In the genomic region with DNA sequence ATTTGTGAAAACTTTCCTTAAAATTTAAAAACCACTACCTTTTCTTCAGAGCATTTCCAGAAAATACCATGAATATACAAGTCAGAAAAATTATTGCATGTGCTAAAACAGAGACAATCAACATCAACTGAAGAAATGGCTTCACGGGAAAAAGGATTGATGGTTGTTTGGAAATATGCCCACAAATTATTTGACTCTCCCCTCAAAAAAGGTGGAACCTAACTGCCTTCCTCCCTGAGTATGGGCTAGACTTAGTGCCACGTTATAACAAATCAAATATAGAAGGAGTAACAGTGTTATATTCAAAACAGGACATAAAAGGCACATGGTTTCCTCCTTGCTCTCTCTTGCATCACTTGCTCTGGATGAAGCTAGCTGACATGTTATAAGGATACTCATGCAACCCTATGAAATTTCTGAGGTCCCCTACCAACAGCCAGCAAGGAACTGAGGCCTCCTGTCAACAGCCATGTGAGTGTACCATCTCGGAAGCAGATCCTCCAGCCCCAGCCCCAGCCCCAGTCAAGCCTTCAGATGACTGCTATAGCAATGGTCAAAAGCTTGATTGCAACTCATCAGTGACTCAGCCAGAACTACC, we compare ENCODE assay signal across 25 cellular contexts. TPM values are rescaled to one million over a fixed set of nuclear protein-coding genes. Genes with fewer than 3 reads are reported as not detected.
DNase-seq lines count a peak whose midpoint lies in the region; ATAC-seq and TF ChIP-seq lines count a peak whose summit lies in the region.
"Had no signal": no experiment of that assay in that cellular context is flagged by ENCODE, and none has a peak within 500 bp of the region (broad histone marks: within the 10 kb centered on the region; RNA-seq: fewer than 3 reads in every experiment).

No MANE protein-coding gene starts in this region.

- H3K27me3 Mint-ChIP-seq in activated CD8-positive, alpha-beta T cell treated with anti-CD3 and anti-CD28 coated beads for 36 hours: no peaks in the 10 kb centered on the region
- no peaks in the 10 kb centered on the region for H3K27me3 Mint-ChIP-seq in activated CD8-positive, alpha-beta T cell treated with anti-CD3 and anti-CD28 coated beads, Interleukin-2, amount 10 ng/mL, durations not matched to agents 7 days and 5 days (ENCODE audit: low read depth)
- H3K27me3 Mint-ChIP-seq: CD8-positive, alpha-beta memory T cell had no signal

- peak overlapping the region; percentile 7; the same call in 1 of the 2 replicates for H3K4me2 ChIP-seq in DOHH2 (ENCODE audit: low read length)
- H3K4me2 ChIP-seq in PC-9: no peak overlapping the region

- H3K4me3 ChIP-seq in DOHH2 (ENCODE audit: low read length): no peak overlapping the region
- no peak overlapping the region for H3K4me3 ChIP-seq in fibroblast of the aortic adventitia (ENCODE audit: low read depth, low read length)
- no peak overlapping the region for H3K4me3 ChIP-seq in gastroesophageal sphincter
- H3K4me3 ChIP-seq in PC-9: no peak overlapping the region
- H3K4me3 ChIP-seq: SK-N-MC had no signal

- TF ChIP-seq EP300 in gastroesophageal sphincter (IDR thresholded peaks at IDR 0.05): no peak

- H3K79me2 ChIP-seq in DOHH2 (ENCODE audit: control insufficient read depth, low read length) (no peaks in the 10 kb centered on the region), PC-9 (ENCODE audit: low read depth) (no peaks in the 10 kb centered on the region)

- BruUV-seq in PC-9 (replicated peaks; lab: Mats Ljungman, UMichigan): no TSS peak

- intact Hi-C loops in activated CD8-positive, alpha-beta T cell treated with anti-CD3 and anti-CD28 coated beads for 36 hours (cut with micrococcal nuclease): no loop called here
- intact Hi-C loops in PC-9 (cut with micrococcal nuclease; ENCODE audit: unreplicated experiment): no loop called here

- no peak overlapping the region for H2AFZ ChIP-seq in PC-9

- peaks cover 24% of the 10 kb centered on the region for H3K4me1 ChIP-seq in DOHH2 (ENCODE audit: control insufficient read depth, low read length)
- H3K4me1 ChIP-seq in gastroesophageal sphincter: peaks cover 0 to 9% (median 0%) of the 10 kb centered on the region in 3 donors
- peaks cover 5% of the 10 kb centered on the region; the same call in 1 of the 2 replicates for H3K4me1 ChIP-seq in PC-9 (replicated peaks; ENCODE audit: insufficient read depth)
- H3K4me1 ChIP-seq: BE2C had no signal

- H3K27ac Mint-ChIP-seq in activated CD8-positive, alpha-beta T cell treated with anti-CD3 and anti-CD28 coated beads for 36 hours: peak overlapping the region; percentile 36
- no peak overlapping the region for H3K27ac Mint-ChIP-seq in activated CD8-positive, alpha-beta T cell treated with anti-CD3 and anti-CD28 coated beads, Interleukin-2, amount 10 ng/mL, durations not matched to agents 7 days and 5 days
- H3K27ac Mint-ChIP-seq: CD14-positive monocyte; CD8-positive, alpha-beta memory T cell had no signal

- no peaks in the 10 kb centered on the region for H3K36me3 ChIP-seq in DOHH2 (ENCODE audit: control insufficient read depth, low read length)
- H3K36me3 ChIP-seq in gastroesophageal sphincter: no peaks in the 10 kb centered on the region
- H3K36me3 ChIP-seq in PC-9 (ENCODE audit: low read depth): no peaks in the 10 kb centered on the region
- H3K36me3 ChIP-seq: BE2C had no signal

- ATAC-seq in activated CD8-positive, alpha-beta T cell treated with anti-CD3 and anti-CD28 coated beads for 36 hours: no peak
- no peak for ATAC-seq in activated CD8-positive, alpha-beta T cell treated with anti-CD3 and anti-CD28 coated beads, Interleukin-2, amount 10 ng/mL, durations not matched to agents 7 days and 5 days
- ATAC-seq in HG03520 (IDR thresholded peaks at IDR 0.05; ENCODE audit: unreplicated experiment) (no peak), gastroesophageal sphincter (no peak)
- ATAC-seq: HepG2 had no signal

- 74 to 80% methylated on average over 2 to 3 of the region's 3 CpGs for WGBS in gastroesophageal sphincter (ENCODE audit: low coverage in 1 of 2), 2 donors

- H3K9me2 ChIP-seq in DOHH2 (replicated peaks; ENCODE audit: control insufficient read depth, low read length) (no peaks in the 10 kb centered on the region), PC-9 (ENCODE audit: insufficient read depth) (no peaks in the 10 kb centered on the region)

- peaks cover 22% of the 10 kb centered on the region for H3K4me1 Mint-ChIP-seq in activated CD8-positive, alpha-beta T cell treated with anti-CD3 and anti-CD28 coated beads for 36 hours (ENCODE audit: low read depth)
- H3K4me1 Mint-ChIP-seq in activated CD8-positive, alpha-beta T cell treated with anti-CD3 and anti-CD28 coated beads, Interleukin-2, amount 10 ng/mL, durations not matched to agents 7 days and 5 days (ENCODE audit: low read depth): peaks cover 5% of the 10 kb centered on the region

- H3K9me3 Mint-ChIP-seq in activated CD8-positive, alpha-beta T cell treated with anti-CD3 and anti-CD28 coated beads for 36 hours: no peaks in the 10 kb centered on the region
- H3K9me3 Mint-ChIP-seq in activated CD8-positive, alpha-beta T cell treated with anti-CD3 and anti-CD28 coated beads, Interleukin-2, amount 10 ng/mL, durations not matched to agents 7 days and 5 days (ENCODE audit: insufficient read depth): no peaks in the 10 kb centered on the region
- H3K9me3 Mint-ChIP-seq: CD8-positive, alpha-beta memory T cell had no signal

- no peak for TF ChIP-seq POLR2A in gastroesophageal sphincter (IDR thresholded peaks at IDR 0.05)

- no peaks in the 10 kb centered on the region for H3F3A ChIP-seq in DOHH2 (ENCODE audit: control insufficient read depth, insufficient read depth)
- no peaks in the 10 kb centered on the region for H3F3A ChIP-seq in PC-9 (ENCODE audit: insufficient read depth, low read depth)

- POLR2A ChIA-PET in activated CD8-positive, alpha-beta T cell treated with anti-CD3 and anti-CD28 coated beads for 36 hours (lab: Charles Lee): no interaction called here
- POLR2A ChIA-PET in activated CD8-positive, alpha-beta T cell treated with anti-CD3 and anti-CD28 coated beads, Interleukin-2, amount 10 ng/mL, durations not matched to agents 7 days and 5 days (lab: Charles Lee): no interaction called here
- POLR2A ChIA-PET in PC-9 (lab: Charles Lee; ENCODE audit: unreplicated experiment): no interaction called here

- no peak for TF ChIP-seq CTCF in activated CD8-positive, alpha-beta T cell treated with anti-CD3 and anti-CD28 coated beads for 36 hours (IDR thresholded peaks at IDR 0.05)
- TF ChIP-seq CTCF in DOHH2 (IDR thresholded peaks at IDR 0.05; ENCODE audit: low read depth, low read length, poor library complexity, severe bottlenecking): no peak
- no peak for TF ChIP-seq CTCF in fibroblast of the aortic adventitia (IDR thresholded peaks at IDR 0.05; ENCODE audit: insufficient read depth, low read length)
- no peak for TF ChIP-seq CTCF in gastroesophageal sphincter (IDR thresholded peaks at IDR 0.05)
- TF ChIP-seq CTCF in PC-9 (conservative IDR thresholded peaks at IDR 0.05): no peak

- H3K9me3 ChIP-seq in DOHH2 (ENCODE audit: control insufficient read depth, insufficient read depth, low read length) (no peaks in the 10 kb centered on the region), gastroesophageal sphincter (no peaks in the 10 kb centered on the region), PC-9 (ENCODE audit: insufficient read depth, low read depth) (no peaks in the 10 kb centered on the region)
- H3K9me3 ChIP-seq: BE2C had no signal

- peak; percentile 2 for DNase-seq in activated CD8-positive, alpha-beta T cell treated with anti-CD3 and anti-CD28 coated beads for 36 hours
- no peak for DNase-seq in activated CD8-positive, alpha-beta T cell treated with anti-CD3 and anti-CD28 coated beads, Interleukin-2, amount 10 ng/mL, durations not matched to agents 7 days and 5 days
- DNase-seq in SW480 (ENCODE audit: low spot score): peak; percentile 29
- DNase-seq in fibroblast of the aortic adventitia (ENCODE audit: low read depth): peak; percentile 24
- DNase-seq in PC-9: no peak
- DNase-seq: 8988T; ACHN; BE2C; Calu3; CD8-positive, alpha-beta memory T cell; DMS79 treated with DMSO at 0.1 percent for 48 hours; Kasumi-1; MV-4-11; NCI-H1105; NCI-H1436 treated with DMSO at 0.1 percent for 48 hours; NCI-H187 treated with DMSO at 0.1 percent for 48 hours; NCI-H446; NCI-H526; SIG-M5 had no signal

- H3K36me3 Mint-ChIP-seq in activated CD8-positive, alpha-beta T cell treated with anti-CD3 and anti-CD28 coated beads for 36 hours (ENCODE audit: low read depth): no peaks in the 10 kb centered on the region
- no peaks in the 10 kb centered on the region for H3K36me3 Mint-ChIP-seq in activated CD8-positive, alpha-beta T cell treated with anti-CD3 and anti-CD28 coated beads, Interleukin-2, amount 10 ng/mL, durations not matched to agents 7 days and 5 days (ENCODE audit: low read depth)
- H3K36me3 Mint-ChIP-seq: CD14-positive monocyte had no signal

- H4K20me1 ChIP-seq in DOHH2 (ENCODE audit: control insufficient read depth, insufficient read depth, low read depth, low read length) (no peaks in the 10 kb centered on the region), PC-9 (ENCODE audit: insufficient read depth) (no peaks in the 10 kb centered on the region)

- H3K27me3 ChIP-seq in DOHH2 (ENCODE audit: control insufficient read depth, low read length) (no peaks in the 10 kb centered on the region), gastroesophageal sphincter (no peaks in the 10 kb centered on the region), PC-9 (ENCODE audit: insufficient read depth, low read depth) (no peaks in the 10 kb centered on the region)
- H3K27me3 ChIP-seq: BE2C had no signal

- CTCF ChIA-PET in activated CD8-positive, alpha-beta T cell treated with anti-CD3 and anti-CD28 coated beads for 36 hours (lab: Charles Lee): interaction anchor here (0.6 to 1.2 kb wide), 3 partner anchors 11 to 756 kb away, joined by 3 to 4 read pairs (median 3); no protein-coding TSS in a partner anchor
- CTCF ChIA-PET in activated CD8-positive, alpha-beta T cell treated with anti-CD3 and anti-CD28 coated beads, Interleukin-2, amount 10 ng/mL, durations not matched to agents 7 days and 5 days (lab: Charles Lee): no interaction called here
- CTCF ChIA-PET in PC-9 (lab: Charles Lee): no interaction called here

- no peak overlapping the region for H3K4me3 Mint-ChIP-seq in activated CD8-positive, alpha-beta T cell treated with anti-CD3 and anti-CD28 coated beads for 36 hours
- no peak overlapping the region for H3K4me3 Mint-ChIP-seq in activated CD8-positive, alpha-beta T cell treated with anti-CD3 and anti-CD28 coated beads, Interleukin-2, amount 10 ng/mL, durations not matched to agents 7 days and 5 days
- H3K4me3 Mint-ChIP-seq: CD14-positive monocyte; CD8-positive, alpha-beta memory T cell had no signal

- H3K27ac ChIP-seq in DOHH2 (ENCODE audit: low read depth, low read length) (no peak overlapping the region), gastroesophageal sphincter (no peak overlapping the region), PC-9 (no peak overlapping the region)
- H3K27ac ChIP-seq: SK-N-MC had no signal

RNA-seq across cellular contexts. Expression of a gene that starts 8.4 kb away (rescaled TPM):
- 1 to 10 TPM; 6.2 to 6.4 TPM for total RNA-seq in activated CD8-positive, alpha-beta T cell treated with anti-CD3 and anti-CD28 coated beads for 36 hours
- total RNA-seq in activated CD8-positive, alpha-beta T cell treated with anti-CD3 and anti-CD28 coated beads, Interleukin-2, amount 10 ng/mL, durations not matched to agents 7 days and 5 days: 10 to 100 TPM in 1 of 2 experiments, 1 to 10 TPM in 1; 9.4 to 12.4 TPM
- total RNA-seq in fibroblast of the aortic adventitia (ENCODE audit: low replicate concordance) (21.4 and 27.6 TPM in 2 replicates), gastroesophageal sphincter (10 to 100 TPM; 11.3 to 18.9 (median 13.8) TPM), PC-9 (2021) (9.0 and 10.8 TPM in 2 replicates)

Comparison
In these comparisons a context has a peak if more than half of its experiments do, and no peak if none do; other contexts are left out.
1. DNase-seq: peak in activated CD8-positive, alpha-beta T cell treated with anti-CD3 and anti-CD28 coated beads for 36 hours (single experiment), SW480 (single experiment) and fibroblast of the aortic adventitia (single experiment); none in activated CD8-positive, alpha-beta T cell treated with anti-CD3 and anti-CD28 coated beads, Interleukin-2, amount 10 ng/mL, durations not matched to agents 7 days and 5 days (single experiment) and PC-9 (0 of 2).